ENCODE assay signal across 9 cellular contexts in genomic region chr20:31869942-31870702, GRCh38. TPM values are rescaled to one million over a fixed set of nuclear protein-coding genes. Genes with fewer than 3 reads are reported as not detected.
DNase-seq lines count a peak whose midpoint lies in the region; ATAC-seq, FAIRE-seq and TF ChIP-seq lines count a peak whose summit lies in the region.
"Had no signal": no experiment of that assay in that cellular context is flagged by ENCODE, and none has a peak within 500 bp of the region (broad histone marks: within the 10 kb centered on the region; RNA-seq: fewer than 3 reads in every experiment).

Gene DUSP15, minus strand, starts transcription at chr20:31870527. Its CDS starts 190 bp downstream, at chr20:31870337.
Gene TTLL9, plus strand, starts transcription at chr20:31870634. Its CDS starts 493 bp downstream, at chr20:31871127.

- intact Hi-C loops in sciatic nerve (cut with DNase I), result no loop called here

- no peaks in the 10 kb centered on the region for H3K9me3 Mint-ChIP-seq in IgD-negative memory B cell

- H3K4me3 Mint-ChIP-seq in IgD-negative memory B cell, result peak within 1 kb of the TSS; percentile 39 to 94 (median 88)

- no peaks in the 10 kb centered on the region for H3K9me3 ChIP-seq in iPS-18c (ENCODE audit: control insufficient read depth, insufficient read depth, low read length)

- no peak for TF ChIP-seq CTCF in D721Med (IDR thresholded peaks at IDR 0.05; ENCODE audit: insufficient read depth, missing control alignments)

- peaks cover 35% of the 10 kb centered on the region for H3K27me3 Mint-ChIP-seq in IgD-negative memory B cell

- no peak for FAIRE-seq in D721Med (lab: Jason Lieb, UNC)

- peaks cover 15 to 20% (median 16%) of the 10 kb centered on the region in 3 donors for H3K4me1 Mint-ChIP-seq in IgD-negative memory B cell

- ATAC-seq in sciatic nerve, result peak; percentile 86

- DNase-seq in D721Med (ENCODE audit: insufficient read length, low spot score) (peak; percentile 47), astrocyte of the hippocampus (ENCODE audit: low read depth, low spot score) (peak; percentile 54), sciatic nerve (ENCODE audit: low spot score) (peak; percentile 74), SIG-M5 (lab: John Stamatoyannopoulos, UW) (no peak), OCI-M2 (lab: John Stamatoyannopoulos, UW; ENCODE audit: unreplicated experiment) (no peak), activated gamma-delta T cell treated with Interleukin-2 at 50 U/mL for 16 hours (no peak)

- H3K4me3 ChIP-seq in iPS-18c (ENCODE audit: insufficient read depth, low read depth, low read length), result peak within 1 kb of the TSS; percentile 60

- H3K36me3 Mint-ChIP-seq in IgD-negative memory B cell, result peaks cover 1% of the 10 kb centered on the region

- H3K27ac Mint-ChIP-seq in IgD-negative memory B cell, result peak within 1 kb of the TSS in 1 of 3 donors; percentile 29

RNA-seq across cellular contexts. Expression of gene DUSP15, which starts in this region (rescaled TPM):
- polyA plus RNA-seq in IgD-negative memory B cell, result not detected
- 49.5 TPM for total RNA-seq in sciatic nerve
- total RNA-seq: T-helper 2 cell treated with Interferon-gamma antibody and Interleukin-4, amounts not matched to agents 100 ng/mL and 5 ng/mL, for 36 hours had no signal

RNA-seq across cellular contexts. Expression of gene TTLL9, which starts in this region (rescaled TPM):
- not detected for polyA plus RNA-seq in IgD-negative memory B cell
- 7.1 TPM for total RNA-seq in sciatic nerve
- total RNA-seq: T-helper 2 cell treated with Interferon-gamma antibody and Interleukin-4, amounts not matched to agents 100 ng/mL and 5 ng/mL, for 36 hours had no signal

Comparison
In these comparisons a context has a peak if more than half of its experiments do, and no peak if none do; other contexts are left out.
1. DNase-seq: peak in D721Med (single experiment), astrocyte of the hippocampus (single experiment) and sciatic nerve (single experiment); none in SIG-M5 (single experiment), OCI-M2 (single experiment) and activated gamma-delta T cell treated with Interleukin-2 at 50 U/mL for 16 hours (single experiment).